Comparison of ENCODE assay signal across 7 cellular contexts in genomic region chr17:61842899-61843298, GRCh38.
"Had no signal": no experiment of that assay in that cellular context is flagged by ENCODE, and none has a peak within 500 bp of the region (broad histone marks: within the 10 kb centered on the region; RNA-seq: fewer than 3 reads in every experiment).

No MANE protein-coding gene starts in this region.

- FAIRE-seq: HepG2, HTR-8/SVneo, K562 had no signal

- H3K4me1 Mint-ChIP-seq: IgD-negative memory B cell had no signal

- H3K27me3 Mint-ChIP-seq: IgD-negative memory B cell had no signal

- H3K36me3 Mint-ChIP-seq: IgD-negative memory B cell had no signal

- H3K27ac Mint-ChIP-seq: IgD-negative memory B cell had no signal

- H3K9me3 Mint-ChIP-seq: IgD-negative memory B cell had no signal

- DNase-seq: IMR-90, KBM-7, KG1 had no signal

- H3K4me3 Mint-ChIP-seq: IgD-negative memory B cell had no signal
